ENCODE assay signal across 1 cellular context in the genomic region with DNA sequence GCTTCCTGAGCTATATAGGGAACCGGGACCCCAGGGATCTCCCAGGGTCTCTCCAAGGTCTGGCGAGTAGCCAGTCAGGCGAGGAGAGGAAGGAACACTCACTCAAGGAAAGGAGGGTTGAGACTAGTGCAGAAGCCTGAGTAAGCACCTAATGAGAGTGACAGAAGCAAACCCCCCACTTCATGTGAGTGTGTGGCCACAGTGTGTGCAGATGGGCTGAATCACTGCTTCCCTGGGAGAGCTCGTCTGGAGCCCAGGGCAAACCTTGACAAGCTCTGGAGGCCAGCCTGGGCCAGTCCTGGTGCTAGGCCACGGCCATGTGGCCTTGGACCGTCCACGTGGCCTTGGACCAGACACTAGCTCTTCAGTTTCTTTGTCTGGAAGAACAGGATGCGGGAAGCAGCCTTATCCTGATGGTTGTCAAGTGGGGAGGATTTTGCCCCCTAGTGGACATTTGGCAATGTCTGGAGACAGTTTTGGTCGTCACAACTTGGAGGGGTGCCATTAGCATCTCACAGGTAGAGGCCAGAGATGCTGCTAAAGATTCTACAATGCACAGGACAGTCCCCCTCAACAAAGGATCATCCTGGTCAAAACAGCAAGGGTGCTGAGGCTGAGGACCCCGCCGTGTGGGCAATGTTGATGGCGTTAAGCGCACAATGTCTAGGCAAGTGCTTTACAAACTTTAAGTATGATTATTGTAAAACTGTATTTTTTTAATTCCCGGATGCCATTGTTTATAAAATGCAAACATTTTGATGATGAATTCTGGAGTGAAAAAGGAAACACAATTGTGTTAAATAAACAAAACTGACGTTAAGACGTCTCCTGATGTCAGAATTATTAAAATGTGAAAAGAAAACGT.
TF ChIP-seq lines count a peak whose summit lies in the region.

No MANE protein-coding gene starts in this region.

TF ChIP-seq in HepG2, 621 proteins besides CTCF, POLR2A, EP300 and RAD21 (continued from another document and continues in another):
- TF ChIP-seq, protein P1, sequence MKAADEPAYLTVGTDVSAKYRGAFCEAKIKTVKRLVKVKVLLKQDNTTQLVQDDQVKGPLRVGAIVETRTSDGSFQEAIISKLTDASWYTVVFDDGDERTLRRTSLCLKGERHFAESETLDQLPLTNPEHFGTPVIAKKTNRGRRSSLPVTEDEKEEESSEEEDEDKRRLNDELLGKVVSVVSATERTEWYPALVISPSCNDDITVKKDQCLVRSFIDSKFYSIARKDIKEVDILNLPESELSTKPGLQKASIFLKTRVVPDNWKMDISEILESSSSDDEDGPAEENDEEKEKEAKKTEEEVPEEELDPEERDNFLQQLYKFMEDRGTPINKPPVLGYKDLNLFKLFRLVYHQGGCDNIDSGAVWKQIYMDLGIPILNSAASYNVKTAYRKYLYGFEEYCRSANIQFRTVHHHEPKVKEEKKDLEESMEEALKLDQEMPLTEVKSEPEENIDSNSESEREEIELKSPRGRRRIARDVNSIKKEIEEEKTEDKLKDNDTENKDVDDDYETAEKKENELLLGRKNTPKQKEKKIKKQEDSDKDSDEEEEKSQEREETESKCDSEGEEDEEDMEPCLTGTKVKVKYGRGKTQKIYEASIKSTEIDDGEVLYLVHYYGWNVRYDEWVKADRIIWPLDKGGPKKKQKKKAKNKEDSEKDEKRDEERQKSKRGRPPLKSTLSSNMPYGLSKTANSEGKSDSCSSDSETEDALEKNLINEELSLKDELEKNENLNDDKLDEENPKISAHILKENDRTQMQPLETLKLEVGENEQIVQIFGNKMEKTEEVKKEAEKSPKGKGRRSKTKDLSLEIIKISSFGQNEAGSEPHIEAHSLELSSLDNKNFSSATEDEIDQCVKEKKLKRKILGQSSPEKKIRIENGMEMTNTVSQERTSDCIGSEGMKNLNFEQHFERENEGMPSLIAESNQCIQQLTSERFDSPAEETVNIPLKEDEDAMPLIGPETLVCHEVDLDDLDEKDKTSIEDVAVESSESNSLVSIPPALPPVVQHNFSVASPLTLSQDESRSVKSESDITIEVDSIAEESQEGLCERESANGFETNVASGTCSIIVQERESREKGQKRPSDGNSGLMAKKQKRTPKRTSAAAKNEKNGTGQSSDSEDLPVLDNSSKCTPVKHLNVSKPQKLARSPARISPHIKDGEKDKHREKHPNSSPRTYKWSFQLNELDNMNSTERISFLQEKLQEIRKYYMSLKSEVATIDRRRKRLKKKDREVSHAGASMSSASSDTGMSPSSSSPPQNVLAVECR (CRISPR knock-in tag; IDR thresholded peaks at IDR 0.05; ENCODE audit: borderline replicate concordance): peak; percentile 59; the same call in 1 of the 2 replicates
- TF ChIP-seq ZNF354B (CRISPR knock-in tag; IDR thresholded peaks at IDR 0.05): no peak
- no peak for TF ChIP-seq HOXA7 (CRISPR knock-in tag; IDR thresholded peaks at IDR 0.05)
- TF ChIP-seq, protein P2, sequence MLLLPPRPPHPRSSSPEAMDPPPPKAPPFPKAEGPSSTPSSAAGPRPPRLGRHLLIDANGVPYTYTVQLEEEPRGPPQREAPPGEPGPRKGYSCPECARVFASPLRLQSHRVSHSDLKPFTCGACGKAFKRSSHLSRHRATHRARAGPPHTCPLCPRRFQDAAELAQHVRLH (CRISPR knock-in tag; IDR thresholded peaks at IDR 0.05; ENCODE audit: borderline replicate concordance, low read depth): peak; percentile 54; the same call in 1 of the 2 replicates
- peak; percentile 63; the same call in 1 of the 2 replicates for TF ChIP-seq YEATS4 (CRISPR knock-in tag; IDR thresholded peaks at IDR 0.05; ENCODE audit: borderline replicate concordance)
- TF ChIP-seq ZSCAN21 (CRISPR knock-in tag; IDR thresholded peaks at IDR 0.05; ENCODE audit: borderline replicate concordance): no peak
- TF ChIP-seq ZNF878 (CRISPR knock-in tag; IDR thresholded peaks at IDR 0.05): peak; percentile 92
- no peak for TF ChIP-seq ZNF207 (IDR thresholded peaks at IDR 0.05; ENCODE audit: borderline replicate concordance)
- TF ChIP-seq ZFP41 (CRISPR knock-in tag; IDR thresholded peaks at IDR 0.05; ENCODE audit: borderline replicate concordance): peak; percentile 90; the same call in 1 of the 2 replicates
- TF ChIP-seq ZNF777 (CRISPR knock-in tag; IDR thresholded peaks at IDR 0.05): 0 out of 2 replicates have a peak, but pooled peaks have one; percentile 16
- TF ChIP-seq ZNF501 (CRISPR knock-in tag; IDR thresholded peaks at IDR 0.05): peak; percentile 64; the same call in 1 of the 2 replicates
- TF ChIP-seq ZNF616 (CRISPR knock-in tag; IDR thresholded peaks at IDR 0.05; ENCODE audit: low read depth): no peak; the same call in 1 of the 2 replicates
- no peak; the same call in 1 of the 2 replicates for TF ChIP-seq ZNF598 (CRISPR knock-in tag; IDR thresholded peaks at IDR 0.05; ENCODE audit: borderline replicate concordance)
- TF ChIP-seq JUN (CRISPR knock-in tag; IDR thresholded peaks at IDR 0.05): no peak
- peak; percentile 67; the same call in 1 of the 2 replicates for TF ChIP-seq ZNF12 (CRISPR knock-in tag; IDR thresholded peaks at IDR 0.05)
- 0 out of 2 replicates have a peak, but pooled peaks have one; percentile 8 for TF ChIP-seq TMF1 (CRISPR knock-in tag; IDR thresholded peaks at IDR 0.05; ENCODE audit: low read depth)
- peak; percentile 87 for TF ChIP-seq HNF4A (CRISPR knock-in tag; IDR thresholded peaks at IDR 0.05)
- TF ChIP-seq ZNF44 (CRISPR knock-in tag; IDR thresholded peaks at IDR 0.05): no peak
- TF ChIP-seq ZNF441 (CRISPR knock-in tag; IDR thresholded peaks at IDR 0.05; ENCODE audit: borderline replicate concordance): peak; percentile 75; the same call in 1 of the 2 replicates
- peak; percentile 94 for TF ChIP-seq KLF11 (CRISPR knock-in tag; IDR thresholded peaks at IDR 0.05)
- TF ChIP-seq HHEX (CRISPR knock-in tag; IDR thresholded peaks at IDR 0.05): no peak; the same call in 1 of the 2 replicates
- TF ChIP-seq NONO (IDR thresholded peaks at IDR 0.05): no peak
- 0 out of 2 replicates have a peak, but pooled peaks have one; percentile 23 for TF ChIP-seq NONO (CRISPR knock-in tag; conservative IDR thresholded peaks at IDR 0.05)
- TF ChIP-seq ZNF292 (CRISPR knock-in tag; IDR thresholded peaks at IDR 0.05; ENCODE audit: borderline replicate concordance, low read depth): no peak
- TF ChIP-seq ZNF766 (CRISPR knock-in tag; IDR thresholded peaks at IDR 0.05; ENCODE audit: borderline replicate concordance): peak; percentile 61; the same call in 1 of the 2 replicates
- peak; percentile 94 for TF ChIP-seq SMC3 (IDR thresholded peaks at IDR 0.05; ENCODE audit: low read length)
- peak; percentile 28; the same call in 1 of the 2 replicates for TF ChIP-seq PPARG (CRISPR knock-in tag; conservative IDR thresholded peaks at IDR 0.05)
- TF ChIP-seq, protein P3, sequence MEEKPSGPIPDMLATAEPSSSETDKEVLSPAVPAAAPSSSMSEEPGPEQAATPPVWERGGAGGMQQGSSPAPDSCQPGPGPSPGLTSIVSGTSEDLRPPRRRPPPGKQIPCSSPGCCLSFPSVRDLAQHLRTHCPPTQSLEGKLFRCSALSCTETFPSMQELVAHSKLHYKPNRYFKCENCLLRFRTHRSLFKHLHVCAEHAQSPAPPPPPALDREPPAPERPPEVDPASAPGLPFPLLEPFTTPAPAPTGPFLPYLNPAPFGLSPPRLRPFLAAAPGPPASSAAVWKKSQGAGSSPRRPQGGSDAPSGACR (CRISPR knock-in tag; IDR thresholded peaks at IDR 0.05): no peak
- no peak for TF ChIP-seq IKZF4 (CRISPR knock-in tag; IDR thresholded peaks at IDR 0.05; ENCODE audit: borderline replicate concordance, low read depth, not compliant biosample characterization)
- TF ChIP-seq, protein P4, sequence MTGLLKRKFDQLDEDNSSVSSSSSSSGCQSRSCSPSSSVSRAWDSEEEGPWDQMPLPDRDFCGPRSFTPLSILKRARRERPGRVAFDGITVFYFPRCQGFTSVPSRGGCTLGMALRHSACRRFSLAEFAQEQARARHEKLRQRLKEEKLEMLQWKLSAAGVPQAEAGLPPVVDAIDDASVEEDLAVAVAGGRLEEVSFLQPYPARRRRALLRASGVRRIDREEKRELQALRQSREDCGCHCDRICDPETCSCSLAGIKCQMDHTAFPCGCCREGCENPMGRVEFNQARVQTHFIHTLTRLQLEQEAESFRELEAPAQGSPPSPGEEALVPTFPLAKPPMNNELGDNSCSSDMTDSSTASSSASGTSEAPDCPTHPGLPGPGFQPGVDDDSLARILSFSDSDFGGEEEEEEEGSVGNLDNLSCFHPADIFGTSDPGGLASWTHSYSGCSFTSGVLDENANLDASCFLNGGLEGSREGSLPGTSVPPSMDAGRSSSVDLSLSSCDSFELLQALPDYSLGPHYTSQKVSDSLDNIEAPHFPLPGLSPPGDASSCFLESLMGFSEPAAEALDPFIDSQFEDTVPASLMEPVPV (CRISPR knock-in tag; IDR thresholded peaks at IDR 0.05): peak; percentile 48; the same call in 1 of the 2 replicates
- TF ChIP-seq ZBTB38 (CRISPR knock-in tag; IDR thresholded peaks at IDR 0.05): peak; percentile 57; the same call in 1 of the 2 replicates
- TF ChIP-seq, protein P5, sequence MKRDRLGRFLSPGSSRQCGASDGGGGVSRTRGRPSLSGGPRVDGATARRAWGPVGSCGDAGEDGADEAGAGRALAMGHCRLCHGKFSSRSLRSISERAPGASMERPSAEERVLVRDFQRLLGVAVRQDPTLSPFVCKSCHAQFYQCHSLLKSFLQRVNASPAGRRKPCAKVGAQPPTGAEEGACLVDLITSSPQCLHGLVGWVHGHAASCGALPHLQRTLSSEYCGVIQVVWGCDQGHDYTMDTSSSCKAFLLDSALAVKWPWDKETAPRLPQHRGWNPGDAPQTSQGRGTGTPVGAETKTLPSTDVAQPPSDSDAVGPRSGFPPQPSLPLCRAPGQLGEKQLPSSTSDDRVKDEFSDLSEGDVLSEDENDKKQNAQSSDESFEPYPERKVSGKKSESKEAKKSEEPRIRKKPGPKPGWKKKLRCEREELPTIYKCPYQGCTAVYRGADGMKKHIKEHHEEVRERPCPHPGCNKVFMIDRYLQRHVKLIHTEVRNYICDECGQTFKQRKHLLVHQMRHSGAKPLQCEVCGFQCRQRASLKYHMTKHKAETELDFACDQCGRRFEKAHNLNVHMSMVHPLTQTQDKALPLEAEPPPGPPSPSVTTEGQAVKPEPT (CRISPR knock-in tag; IDR thresholded peaks at IDR 0.05; ENCODE audit: low read depth): 0 out of 2 replicates have a peak, but pooled peaks have one; percentile 35
- peak; percentile 55; the same call in 1 of the 2 replicates for TF ChIP-seq ZNF614 (CRISPR knock-in tag; IDR thresholded peaks at IDR 0.05; ENCODE audit: borderline replicate concordance)
- TF ChIP-seq, protein P6, sequence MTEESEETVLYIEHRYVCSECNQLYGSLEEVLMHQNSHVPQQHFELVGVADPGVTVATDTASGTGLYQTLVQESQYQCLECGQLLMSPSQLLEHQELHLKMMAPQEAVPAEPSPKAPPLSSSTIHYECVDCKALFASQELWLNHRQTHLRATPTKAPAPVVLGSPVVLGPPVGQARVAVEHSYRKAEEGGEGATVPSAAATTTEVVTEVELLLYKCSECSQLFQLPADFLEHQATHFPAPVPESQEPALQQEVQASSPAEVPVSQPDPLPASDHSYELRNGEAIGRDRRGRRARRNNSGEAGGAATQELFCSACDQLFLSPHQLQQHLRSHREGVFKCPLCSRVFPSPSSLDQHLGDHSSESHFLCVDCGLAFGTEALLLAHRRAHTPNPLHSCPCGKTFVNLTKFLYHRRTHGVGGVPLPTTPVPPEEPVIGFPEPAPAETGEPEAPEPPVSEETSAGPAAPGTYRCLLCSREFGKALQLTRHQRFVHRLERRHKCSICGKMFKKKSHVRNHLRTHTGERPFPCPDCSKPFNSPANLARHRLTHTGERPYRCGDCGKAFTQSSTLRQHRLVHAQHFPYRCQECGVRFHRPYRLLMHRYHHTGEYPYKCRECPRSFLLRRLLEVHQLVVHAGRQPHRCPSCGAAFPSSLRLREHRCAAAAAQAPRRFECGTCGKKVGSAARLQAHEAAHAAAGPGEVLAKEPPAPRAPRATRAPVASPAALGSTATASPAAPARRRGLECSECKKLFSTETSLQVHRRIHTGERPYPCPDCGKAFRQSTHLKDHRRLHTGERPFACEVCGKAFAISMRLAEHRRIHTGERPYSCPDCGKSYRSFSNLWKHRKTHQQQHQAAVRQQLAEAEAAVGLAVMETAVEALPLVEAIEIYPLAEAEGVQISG (CRISPR knock-in tag; IDR thresholded peaks at IDR 0.05): peak; percentile 74
- TF ChIP-seq HOXA3 (CRISPR knock-in tag; IDR thresholded peaks at IDR 0.05): peak; percentile 72
- TF ChIP-seq SUZ12 (IDR thresholded peaks at IDR 0.05; ENCODE audit: low read depth, low read length): no peak
- no peak for TF ChIP-seq ZNF749 (CRISPR knock-in tag; IDR thresholded peaks at IDR 0.05; ENCODE audit: borderline replicate concordance)
- peak; percentile 92 for TF ChIP-seq ZFY (CRISPR knock-in tag; IDR thresholded peaks at IDR 0.05)
- no peak for TF ChIP-seq BRCA1 (CRISPR knock-in tag; IDR thresholded peaks at IDR 0.05)
- TF ChIP-seq TAF15 (IDR thresholded peaks at IDR 0.05; ENCODE audit: low read depth, low read length, poor library complexity, severe bottlenecking): no peak
- TF ChIP-seq ZNF496 (CRISPR knock-in tag; IDR thresholded peaks at IDR 0.05; ENCODE audit: insufficient replicate concordance): no peak
- 0 out of 2 replicates have a peak, but pooled peaks have one; percentile 19 for TF ChIP-seq PITX1 (CRISPR knock-in tag; IDR thresholded peaks at IDR 0.05)
- TF ChIP-seq, protein P7, sequence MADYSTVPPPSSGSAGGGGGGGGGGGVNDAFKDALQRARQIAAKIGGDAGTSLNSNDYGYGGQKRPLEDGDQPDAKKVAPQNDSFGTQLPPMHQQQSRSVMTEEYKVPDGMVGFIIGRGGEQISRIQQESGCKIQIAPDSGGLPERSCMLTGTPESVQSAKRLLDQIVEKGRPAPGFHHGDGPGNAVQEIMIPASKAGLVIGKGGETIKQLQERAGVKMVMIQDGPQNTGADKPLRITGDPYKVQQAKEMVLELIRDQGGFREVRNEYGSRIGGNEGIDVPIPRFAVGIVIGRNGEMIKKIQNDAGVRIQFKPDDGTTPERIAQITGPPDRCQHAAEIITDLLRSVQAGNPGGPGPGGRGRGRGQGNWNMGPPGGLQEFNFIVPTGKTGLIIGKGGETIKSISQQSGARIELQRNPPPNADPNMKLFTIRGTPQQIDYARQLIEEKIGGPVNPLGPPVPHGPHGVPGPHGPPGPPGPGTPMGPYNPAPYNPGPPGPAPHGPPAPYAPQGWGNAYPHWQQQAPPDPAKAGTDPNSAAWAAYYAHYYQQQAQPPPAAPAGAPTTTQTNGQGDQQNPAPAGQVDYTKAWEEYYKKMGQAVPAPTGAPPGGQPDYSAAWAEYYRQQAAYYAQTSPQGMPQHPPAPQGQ (CRISPR knock-in tag; IDR thresholded peaks at IDR 0.05; ENCODE audit: borderline replicate concordance): no peak
